Comparison of ENCODE assay signal across 13 cellular contexts in the genomic region with DNA sequence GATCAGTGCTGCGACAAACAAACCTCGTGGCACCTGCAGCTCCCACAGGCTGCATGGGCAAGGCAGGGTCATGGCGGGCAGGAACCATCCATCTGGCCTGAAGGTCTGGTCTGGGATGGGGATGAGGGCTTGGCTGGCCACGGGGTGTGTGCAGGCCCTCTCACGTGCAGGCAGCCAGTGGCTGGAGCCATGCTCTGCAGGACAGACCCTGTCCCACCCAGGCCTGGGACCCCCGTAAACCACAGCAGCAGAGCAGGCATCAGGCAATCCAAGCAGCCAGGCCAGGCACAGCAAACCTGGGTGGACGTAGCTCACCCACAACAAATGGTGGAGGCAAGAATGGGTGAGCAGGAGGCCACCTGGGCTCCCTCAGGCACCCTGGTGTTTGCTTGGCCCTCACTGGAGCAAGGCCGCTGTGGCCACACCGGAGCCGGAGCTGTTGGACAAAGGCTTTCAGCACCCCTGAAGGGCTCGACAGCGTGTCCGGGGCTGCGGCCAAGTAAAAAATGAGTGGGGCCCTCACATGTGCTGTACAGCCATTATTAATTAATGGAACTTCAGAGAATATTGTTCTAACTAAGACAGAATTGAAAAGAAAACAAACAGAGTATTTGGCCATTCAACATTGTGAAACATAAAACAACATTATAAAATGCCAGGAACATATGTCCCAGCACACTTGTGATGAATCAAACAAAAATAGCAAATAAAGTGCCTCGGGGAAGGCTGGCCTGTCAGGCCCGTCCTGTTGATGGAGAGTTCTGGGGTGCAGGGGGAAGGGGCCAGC. TPM values are rescaled to one million over a fixed set of nuclear protein-coding genes. Genes with fewer than 3 reads are reported as not detected.
DNase-seq lines count a peak whose midpoint lies in the region; ATAC-seq, FAIRE-seq and TF ChIP-seq lines count a peak whose summit lies in the region.
"Had no signal": no experiment of that assay in that cellular context is flagged by ENCODE, and none has a peak within 500 bp of the region (broad histone marks: within the 10 kb centered on the region; RNA-seq: fewer than 3 reads in every experiment).

No MANE protein-coding gene starts in this region.

- TF ChIP-seq RAD21 in HepG2 (CRISPR knock-in tag; IDR thresholded peaks at IDR 0.05): no peak

- no peaks in the 10 kb centered on the region for H3K36me3 Mint-ChIP-seq in natural killer cell treated with Interleukin-12 subunit alpha and Interleukin-12 subunit beta and Interleukin-15 and Interleukin-18, amount 100 ng/mL, for 72 hours
- H3K36me3 Mint-ChIP-seq in natural killer cell (no peaks in the 10 kb centered on the region), progenitor cell of endocrine pancreas (ENCODE audit: insufficient read depth) (no peaks in the 10 kb centered on the region)
- H3K36me3 Mint-ChIP-seq in CD8-positive, alpha-beta memory T cell: peaks cover 0 to 2% (median 0%) of the 10 kb centered on the region in 3 donors
- H3K36me3 Mint-ChIP-seq: CD8-positive, alpha-beta T cell had no signal

- no peaks in the 10 kb centered on the region for H3K27me3 Mint-ChIP-seq in natural killer cell treated with Interleukin-12 subunit alpha and Interleukin-12 subunit beta and Interleukin-15 and Interleukin-18, amount 100 ng/mL, for 72 hours
- H3K27me3 Mint-ChIP-seq in natural killer cell (ENCODE audit: low read depth in 2 of 2): no peaks in the 10 kb centered on the region
- peaks cover 19% of the 10 kb centered on the region for H3K27me3 Mint-ChIP-seq in progenitor cell of endocrine pancreas
- no peaks in the 10 kb centered on the region for H3K27me3 Mint-ChIP-seq in CD8-positive, alpha-beta memory T cell
- H3K27me3 Mint-ChIP-seq: activated CD4-positive, alpha-beta T cell treated with anti-CD3 and anti-CD28 coated beads, Interleukin-2, amount 10 ng/mL, durations not matched to agents 7 days and 5 days had no signal

- H3K4me3 Mint-ChIP-seq in natural killer cell treated with Interleukin-12 subunit alpha and Interleukin-12 subunit beta and Interleukin-15 and Interleukin-18, amount 100 ng/mL, for 72 hours: no peak overlapping the region
- H3K4me3 Mint-ChIP-seq in natural killer cell (no peak overlapping the region), progenitor cell of endocrine pancreas (ENCODE audit: low read depth) (no peak overlapping the region)
- H3K4me3 Mint-ChIP-seq in CD8-positive, alpha-beta memory T cell: no peak overlapping the region
- H3K4me3 Mint-ChIP-seq: activated CD4-positive, alpha-beta T cell treated with anti-CD3 and anti-CD28 coated beads, Interleukin-2, amount 10 ng/mL, durations not matched to agents 7 days and 5 days; CD8-positive, alpha-beta T cell had no signal

- H3K4me2 ChIP-seq in HepG2 (ENCODE audit: low read depth, low read length): no peak overlapping the region

- CTCF ChIA-PET in HepG2 (lab: Yijun Ruan, JAX; ENCODE audit: low intra/inter-chr PET ratio, low total read pairs): no interaction called here
- CTCF ChIA-PET in CD8-positive, alpha-beta memory T cell (lab: Charles Lee): interaction anchor here (1.4 kb wide), 1 partner anchor 148 kb away, joined by 3 read pairs; no protein-coding TSS in a partner anchor

- H3K9me3 Mint-ChIP-seq in natural killer cell treated with Interleukin-12 subunit alpha and Interleukin-12 subunit beta and Interleukin-15 and Interleukin-18, amount 100 ng/mL, for 72 hours: no peaks in the 10 kb centered on the region
- H3K9me3 Mint-ChIP-seq in natural killer cell (no peaks in the 10 kb centered on the region), progenitor cell of endocrine pancreas (ENCODE audit: low read depth) (no peaks in the 10 kb centered on the region)
- H3K9me3 Mint-ChIP-seq in CD8-positive, alpha-beta memory T cell: no peaks in the 10 kb centered on the region
- H3K9me3 Mint-ChIP-seq: activated CD4-positive, alpha-beta T cell treated with anti-CD3 and anti-CD28 coated beads, Interleukin-2, amount 10 ng/mL, durations not matched to agents 7 days and 5 days; CD8-positive, alpha-beta T cell had no signal

- H2AFZ ChIP-seq in HepG2 (ENCODE audit: low read length): no peak overlapping the region

- H3K36me3 ChIP-seq in HepG2 (replicated peaks in 1 of 2; ENCODE audit: control insufficient read depth in 1 of 2, insufficient read depth in 2 of 2, low read length in 2 of 2): no peaks in the 10 kb centered on the region
- no peaks in the 10 kb centered on the region for H3K36me3 ChIP-seq in uterus
- H3K36me3 ChIP-seq in CD8-positive, alpha-beta memory T cell (ENCODE audit: insufficient read depth, low read length): no peaks in the 10 kb centered on the region

- no peaks in the 10 kb centered on the region for H3K79me2 ChIP-seq in HepG2 (ENCODE audit: insufficient read depth, low read length)

- TF ChIP-seq CTCF in natural killer cell (IDR thresholded peaks at IDR 0.05) (no peak), astrocyte of the spinal cord (IDR thresholded peaks at IDR 0.05; ENCODE audit: low read depth, low read length) (no peak), HepG2 (CRISPR knock-in tag; IDR thresholded peaks at IDR 0.05) (no peak), uterus (IDR thresholded peaks at IDR 0.05) (no peak), progenitor cell of endocrine pancreas (IDR thresholded peaks at IDR 0.05; ENCODE audit: unreplicated experiment) (no peak)

- no peak for FAIRE-seq in HepG2 (lab: Jason Lieb, UNC)
- FAIRE-seq: islet of Langerhans had no signal

- POLR2A ChIA-PET in HepG2 (lab: Yijun Ruan, JAX): no interaction called here
- POLR2A ChIA-PET in CD8-positive, alpha-beta memory T cell (lab: Charles Lee): no interaction called here

- H3K27me3 ChIP-seq in HepG2 (ENCODE audit: control insufficient read depth in 1 of 2, insufficient read depth in 2 of 2, low read length in 2 of 2): no peaks in the 10 kb centered on the region
- no peaks in the 10 kb centered on the region for H3K27me3 ChIP-seq in uterus
- no peaks in the 10 kb centered on the region for H3K27me3 ChIP-seq in CD8-positive, alpha-beta memory T cell (ENCODE audit: insufficient read depth, low read length, poor library complexity, severe bottlenecking)
- H3K27me3 ChIP-seq: testis had no signal

- H3K9ac ChIP-seq in HepG2 (ENCODE audit: insufficient read depth, low read depth, low read length): no peak overlapping the region

- ATAC-seq in natural killer cell treated with Interleukin-12 subunit alpha and Interleukin-12 subunit beta and Interleukin-15 and Interleukin-18, amount 100 ng/mL, for 72 hours: no peak
- ATAC-seq in natural killer cell: no peak
- no peak for ATAC-seq in HepG2
- ATAC-seq: CD8-positive, alpha-beta T cell had no signal

- H3K4me1 Mint-ChIP-seq in natural killer cell treated with Interleukin-12 subunit alpha and Interleukin-12 subunit beta and Interleukin-15 and Interleukin-18, amount 100 ng/mL, for 72 hours (ENCODE audit: low read depth in 2 of 2): no peaks in the 10 kb centered on the region
- H3K4me1 Mint-ChIP-seq in natural killer cell: no peaks in the 10 kb centered on the region
- peaks cover 14% of the 10 kb centered on the region for H3K4me1 Mint-ChIP-seq in progenitor cell of endocrine pancreas (ENCODE audit: low read depth)
- H3K4me1 Mint-ChIP-seq in CD8-positive, alpha-beta memory T cell: peaks cover 0 to 9% (median 0%) of the 10 kb centered on the region in 3 donors

- 93% methylated on average over 10 of the region's 16 CpGs for WGBS in HepG2 (ENCODE audit: low lambda C conversion rate)

- DNase-seq in natural killer cell treated with Interleukin-12 subunit alpha and Interleukin-12 subunit beta and Interleukin-15 and Interleukin-18, amount 100 ng/mL, for 72 hours (ENCODE audit: low spot score): peak; percentile 47
- DNase-seq in natural killer cell (no peak), astrocyte of the spinal cord (ENCODE audit: low read depth, low spot score) (peak; percentile 9), HepG2 (ENCODE audit: low spot score) (no peak), uterus (peak; percentile 10 to 12), progenitor cell of endocrine pancreas (ENCODE audit: low spot score, unreplicated experiment) (no peak), NCI-H526 treated with DMSO at 0.1 percent for 48 hours (lab: John Stamatoyannopoulos, UW) (no peak)
- DNase-seq in CD8-positive, alpha-beta memory T cell: no peak
- DNase-seq: activated CD4-positive, alpha-beta T cell treated with anti-CD3 and anti-CD28 coated beads, Interleukin-2, amount 10 ng/mL, durations not matched to agents 7 days and 5 days; NCI-H510A; testis had no signal

- no peaks in the 10 kb centered on the region for H3K9me3 ChIP-seq in HepG2 (ENCODE audit: low read length)
- no peaks in the 10 kb centered on the region for H3K9me3 ChIP-seq in uterus
- no peaks in the 10 kb centered on the region for H3K9me3 ChIP-seq in CD8-positive, alpha-beta memory T cell (ENCODE audit: low read length)
- H3K9me3 ChIP-seq: testis had no signal

- no peak for TF ChIP-seq POLR2A in HepG2 (IDR thresholded peaks at IDR 0.05; ENCODE audit: insufficient read depth in 1 of 2, low read depth in 2 of 2, low read length in 2 of 2)
- no peak for TF ChIP-seq POLR2A in uterus (IDR thresholded peaks at IDR 0.05)

- intact Hi-C loops in natural killer cell (cut with micrococcal nuclease): no loop called here
- intact Hi-C loops in HepG2 (cut with micrococcal nuclease; ENCODE audit: unreplicated experiment): no loop called here
- intact Hi-C loops in uterus (cut with DNase I; ENCODE audit: low total_unique reads): no loop called here

- H3K4me3 ChIP-seq in astrocyte of the spinal cord (ENCODE audit: low read depth, low read length): no peak overlapping the region
- H3K4me3 ChIP-seq in HepG2 (replicated peaks in 1 of 3; ENCODE audit: insufficient read depth in 1 of 3, low read depth in 2 of 3, low read length in 3 of 3): no peak overlapping the region
- no peak overlapping the region for H3K4me3 ChIP-seq in uterus
- H3K4me3 ChIP-seq in CD8-positive, alpha-beta memory T cell (ENCODE audit: low read length): no peak overlapping the region
- H3K4me3 ChIP-seq: testis had no signal

- H3K27ac ChIP-seq in HepG2 (ENCODE audit: extremely low read length, insufficient read depth, low read length) (no peak overlapping the region), uterus (no peak overlapping the region)
- H3K27ac ChIP-seq in CD8-positive, alpha-beta memory T cell (ENCODE audit: low read depth, low read length): no peak overlapping the region
- H3K27ac ChIP-seq: testis had no signal

- no peaks in the 10 kb centered on the region for H4K20me1 ChIP-seq in HepG2 (ENCODE audit: insufficient read depth, low read length)

- no peak overlapping the region for H3K27ac Mint-ChIP-seq in natural killer cell treated with Interleukin-12 subunit alpha and Interleukin-12 subunit beta and Interleukin-15 and Interleukin-18, amount 100 ng/mL, for 72 hours
- H3K27ac Mint-ChIP-seq in natural killer cell (no peak overlapping the region), progenitor cell of endocrine pancreas (no peak overlapping the region)
- peak overlapping the region in 1 of 8 donors; percentile 41 for H3K27ac Mint-ChIP-seq in CD8-positive, alpha-beta memory T cell
- H3K27ac Mint-ChIP-seq: CD8-positive, alpha-beta T cell had no signal

- BruUV-seq in HepG2 (replicated peaks; lab: Mats Ljungman, UMichigan): no TSS peak

- H3K4me1 ChIP-seq in HepG2 (ENCODE audit: insufficient read depth, low read length): peaks cover 34% of the 10 kb centered on the region
- H3K4me1 ChIP-seq in uterus: peaks cover 0 to 16% of the 10 kb centered on the region in 2 donors
- peaks cover 24% of the 10 kb centered on the region for H3K4me1 ChIP-seq in CD8-positive, alpha-beta memory T cell (ENCODE audit: insufficient read depth, low read length)
- H3K4me1 ChIP-seq: testis had no signal

- TF ChIP-seq EP300 in HepG2 (IDR thresholded peaks at IDR 0.05; ENCODE audit: low read depth in 2 of 2, low read length in 2 of 2) (no peak), HepG2 (CRISPR knock-in tag; IDR thresholded peaks at IDR 0.05; ENCODE audit: borderline replicate concordance) (no peak)

- in situ Hi-C loops in astrocyte of the spinal cord (cut with HindIII; ENCODE audit: low sequenced_read_pairs): no loop called here
- in situ Hi-C loops in HepG2 (cut with HindIII; ENCODE audit: extremely low pct_ligation_motif_present, low pct_unique_long_range_greater_than_20kb): no loop called here

RNA-seq across cellular contexts. Expression of gene GNB1L, which starts 24.0 kb away (rescaled TPM):
- total RNA-seq in natural killer cell treated with Interleukin-12 subunit alpha and Interleukin-12 subunit beta and Interleukin-15 and Interleukin-18, amount 100 ng/mL, for 72 hours: 10 to 100 TPM in 1 of 2 donors, 1 to 10 TPM in 1; 9.7 to 17.9 TPM
- total RNA-seq in natural killer cell (1 to 10 TPM; 5.1 to 5.3 (median 5.3) TPM), HepG2 (2016; rRNA removed; fragmentation: Illumina TruSeq; extraction: Trizol) (7.4 and 7.7 TPM in 2 replicates), uterus (10 to 100 TPM in 1 of 4 donors, 1 to 10 TPM in 2, under 1 TPM in 1; 0.59 to 12.2 (median 3.1) TPM), progenitor cell of endocrine pancreas (9.0 and 9.9 TPM in 2 replicates)
- 2.1 and 3.2 TPM in 2 replicates for total RNA-seq in HepG2 (2016; cell fraction: cytosol; rRNA removed; fragmentation: Illumina TruSeq; extraction: Trizol; ENCODE audit: low read depth)
- 7.8 and 8.7 TPM in 2 replicates for total RNA-seq in HepG2 (2016; cell fraction: insoluble cytoplasmic fraction; rRNA removed; fragmentation: Illumina TruSeq; extraction: Trizol)
- 4.1 and 4.4 TPM in 2 replicates for total RNA-seq in HepG2 (2016; cell fraction: membrane; rRNA removed; fragmentation: Illumina TruSeq; extraction: Trizol)
- 4.8 and 5.3 TPM in 2 replicates for total RNA-seq in HepG2 (2016; cell fraction: nucleus; rRNA removed; fragmentation: Illumina TruSeq; extraction: Trizol)
- polyA plus RNA-seq in HepG2 (2011; rRNA removed): 2.1 and 2.5 TPM in 2 replicates
- 1.7 and 3.9 TPM in 2 replicates for polyA plus RNA-seq in HepG2 (2011; cell fraction: cytosol; rRNA removed)
- 4.7 and 6.8 TPM in 2 replicates for polyA plus RNA-seq in HepG2 (2011; cell fraction: nucleus; rRNA removed)
- 2.4 and 4.1 TPM in 2 replicates for polyA plus RNA-seq in HepG2 (2012)
- polyA plus RNA-seq in HepG2 (2016; cell fraction: cytosol; fragmentation: Illumina TruSeq; extraction: Trizol; ENCODE audit: low read depth): 1.7 and 2.3 TPM in 2 replicates
- 5.9 and 6.5 TPM in 2 replicates for polyA plus RNA-seq in HepG2 (2016; cell fraction: insoluble cytoplasmic fraction; fragmentation: Illumina TruSeq; extraction: Trizol; ENCODE audit: low read depth)
- polyA plus RNA-seq in HepG2 (2016; cell fraction: membrane; fragmentation: Illumina TruSeq; extraction: Trizol; ENCODE audit: low read depth): 2.8 and 3.1 TPM in 2 replicates
- polyA plus RNA-seq in HepG2 (2016; cell fraction: nucleus; fragmentation: Illumina TruSeq; extraction: Trizol; ENCODE audit: insufficient read depth, low read depth): 4.2 and 7.0 TPM in 2 replicates
- 2.4 and 4.9 TPM in 2 replicates for polyA minus RNA-seq in HepG2 (2011; rRNA and poly(A)+ RNA removed; ENCODE audit: low replicate concordance)
- polyA minus RNA-seq in HepG2 (2011; cell fraction: cytosol; rRNA and poly(A)+ RNA removed): 1.7 and 2.4 TPM in 2 replicates
- polyA minus RNA-seq in HepG2 (2011; cell fraction: nucleus; rRNA and poly(A)+ RNA removed): 0.75 and 1.8 TPM in 2 replicates
- total RNA-seq in CD8-positive, alpha-beta memory T cell: 10 to 100 TPM; 16.6 to 17.9 TPM
- polyA plus RNA-seq in CD8-positive, alpha-beta memory T cell: 14.2 TPM

RNA-seq across cellular contexts. Expression of gene RTL10, which starts 24.0 kb away (rescaled TPM):
- 10 to 100 TPM; 11.2 to 26.3 TPM for total RNA-seq in natural killer cell treated with Interleukin-12 subunit alpha and Interleukin-12 subunit beta and Interleukin-15 and Interleukin-18, amount 100 ng/mL, for 72 hours
- total RNA-seq in natural killer cell (10 to 100 TPM in 2 of 3 donors, 1 to 10 TPM in 1; 6.4 to 12.5 (median 11.7) TPM), HepG2 (2016; rRNA removed; fragmentation: Illumina TruSeq; extraction: Trizol) (14.1 and 17.6 TPM in 2 replicates), uterus (10 to 100 TPM in 3 of 4 donors, 1 to 10 TPM in 1; 6.8 to 24.3 (median 17.7) TPM), progenitor cell of endocrine pancreas (27.2 and 27.4 TPM in 2 replicates)
- total RNA-seq in HepG2 (2016; cell fraction: cytosol; rRNA removed; fragmentation: Illumina TruSeq; extraction: Trizol; ENCODE audit: low read depth): 2.4 and 2.6 TPM in 2 replicates
- total RNA-seq in HepG2 (2016; cell fraction: insoluble cytoplasmic fraction; rRNA removed; fragmentation: Illumina TruSeq; extraction: Trizol): 10.3 and 13.8 TPM in 2 replicates
- 6.4 and 6.7 TPM in 2 replicates for total RNA-seq in HepG2 (2016; cell fraction: membrane; rRNA removed; fragmentation: Illumina TruSeq; extraction: Trizol)
- 15.1 and 15.3 TPM in 2 replicates for total RNA-seq in HepG2 (2016; cell fraction: nucleus; rRNA removed; fragmentation: Illumina TruSeq; extraction: Trizol)
- polyA plus RNA-seq in HepG2 (2011; rRNA removed): 15.8 and 18.2 TPM in 2 replicates
- 8.3 and 9.5 TPM in 2 replicates for polyA plus RNA-seq in HepG2 (2011; cell fraction: cytosol; rRNA removed)
- 47.3 and 53.1 TPM in 2 replicates for polyA plus RNA-seq in HepG2 (2011; cell fraction: nucleus; rRNA removed)
- polyA plus RNA-seq in HepG2 (2012): 11.3 and 11.9 TPM in 2 replicates
- polyA plus RNA-seq in HepG2 (2016; cell fraction: cytosol; fragmentation: Illumina TruSeq; extraction: Trizol; ENCODE audit: low read depth): 1.3 and 1.5 TPM in 2 replicates
- polyA plus RNA-seq in HepG2 (2016; cell fraction: insoluble cytoplasmic fraction; fragmentation: Illumina TruSeq; extraction: Trizol; ENCODE audit: low read depth): 8.2 and 12.3 TPM in 2 replicates
- polyA plus RNA-seq in HepG2 (2016; cell fraction: membrane; fragmentation: Illumina TruSeq; extraction: Trizol; ENCODE audit: low read depth): 2.5 and 3.1 TPM in 2 replicates
- 23.5 and 25.4 TPM in 2 replicates for polyA plus RNA-seq in HepG2 (2016; cell fraction: nucleus; fragmentation: Illumina TruSeq; extraction: Trizol; ENCODE audit: insufficient read depth, low read depth)
- 46.0 and 112 TPM in 2 replicates for polyA minus RNA-seq in HepG2 (2011; rRNA and poly(A)+ RNA removed; ENCODE audit: low replicate concordance)
- 8.4 and 10.0 TPM in 2 replicates for polyA minus RNA-seq in HepG2 (2011; cell fraction: cytosol; rRNA and poly(A)+ RNA removed)
- 21.9 and 23.7 TPM in 2 replicates for polyA minus RNA-seq in HepG2 (2011; cell fraction: nucleus; rRNA and poly(A)+ RNA removed)
- total RNA-seq in CD8-positive, alpha-beta memory T cell: 10 to 100 TPM; 18.1 to 23.2 TPM
- polyA plus RNA-seq in CD8-positive, alpha-beta memory T cell: 10.8 TPM

Comparison
In these comparisons a context has a peak if more than half of its experiments do, and no peak if none do; other contexts are left out.
1. DNase-seq: peak in natural killer cell treated with Interleukin-12 subunit alpha and Interleukin-12 subunit beta and Interleukin-15 and Interleukin-18, amount 100 ng/mL, for 72 hours (single experiment), astrocyte of the spinal cord (single experiment) and uterus (2 of 2); none in natural killer cell (single experiment), HepG2 (single experiment), progenitor cell of endocrine pancreas (single experiment), CD8-positive, alpha-beta memory T cell (0 of 5) and NCI-H526 treated with DMSO at 0.1 percent for 48 hours (single experiment).